In the genomic region with DNA sequence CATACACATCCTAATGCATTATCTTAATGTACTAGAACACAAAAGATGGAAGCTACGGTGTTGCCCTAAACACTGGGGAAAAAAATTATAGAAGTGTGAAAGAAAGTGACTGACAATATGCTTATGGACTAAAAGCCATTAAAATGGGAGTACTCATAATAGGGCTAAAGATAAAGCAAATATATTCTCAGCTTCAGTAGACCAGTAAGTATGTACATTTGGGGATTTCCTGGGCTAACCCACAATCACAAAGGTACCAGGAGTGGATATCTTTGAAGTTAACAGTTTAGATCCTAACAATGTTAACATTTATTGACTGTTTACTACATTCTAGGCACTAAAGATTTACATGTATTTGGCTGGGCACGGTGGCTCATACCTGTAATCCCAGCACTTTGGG, we compare ENCODE assay signal across 27 cellular contexts.
"Had no signal": no experiment of that assay in that cellular context is flagged by ENCODE, and none has a peak within 500 bp of the region (broad histone marks: within the 10 kb centered on the region; RNA-seq: fewer than 3 reads in every experiment).

No MANE protein-coding gene starts in this region.

- H3K4me3 ChIP-seq: body of pancreas, MG63 had no signal

- H3K9me3 Mint-ChIP-seq: central memory CD8-positive, alpha-beta T cell had no signal

- H3K27ac ChIP-seq: body of pancreas had no signal

- H3K9me3 ChIP-seq: body of pancreas, MG63 had no signal

- H3K4me1 Mint-ChIP-seq: WTC11 had no signal

- H3K27ac Mint-ChIP-seq: activated CD8-positive, alpha-beta T cell treated with anti-CD3 and anti-CD28 coated beads, Interleukin-2, amount 10 ng/mL, durations not matched to agents 7 days and 5 days; activated naive CD8-positive, alpha-beta T cell treated with anti-CD3 and anti-CD28 coated beads for 36 hours; T-helper 1 cell treated with Interleukin-12 subunit alpha and Interleukin-12 subunit beta and Interleukin-4 antibody, amounts not matched to agents 30 μg/mL and 1 μg/mL, for 36 hours; WTC11 had no signal

- ATAC-seq: activated CD8-positive, alpha-beta T cell treated with anti-CD3 and anti-CD28 coated beads, Interleukin-2, amount 10 ng/mL, durations not matched to agents 7 days and 5 days; activated T-cell treated with anti-CD3 and anti-CD28 coated beads, Interleukin-2, amount 50 U/mL, for 4 hours; body of pancreas had no signal

- DNase-seq: activated CD4-positive, alpha-beta T cell treated with anti-CD3 and anti-CD28 coated beads for 48 hours; activated CD4-positive, alpha-beta T cell treated with anti-CD3 and anti-CD28 coated beads, Interleukin-2, amount 50 U/mL, for 4 hours; activated CD4-positive, CD25-positive, alpha-beta regulatory T cell treated with anti-CD3 and anti-CD28 coated beads, Interleukin-2, amount 50 U/mL, for 72 hours; activated CD8-positive, alpha-beta memory T cell treated with anti-CD3 and anti-CD28 coated beads, Interleukin-2, amount 50 U/mL, for 48 hours; activated CD8-positive, alpha-beta T cell treated with anti-CD3 and anti-CD28 coated beads, Interleukin-2, amount 10 ng/mL, durations not matched to agents 7 days and 5 days; activated effector memory CD4-positive, alpha-beta T cell treated with anti-CD3 and anti-CD28 coated beads, Interleukin-2, amount 50 U/mL, for 16 hours; activated naive CD4-positive, alpha-beta T cell treated with Interleukin-2 at 50 U/mL for 16 hours; activated naive CD8-positive, alpha-beta T cell treated with anti-CD3 and anti-CD28 coated beads for 36 hours; activated T-cell treated with anti-CD3 and anti-CD28 coated beads, Interleukin-2, amount 50 U/mL, for 4 hours; aorta; body of pancreas; MV-4-11; NCI-H1092 treated with DMSO at 0.1 percent for 48 hours; NCI-H1417 treated with DMSO at 0.1 percent for 48 hours; NCI-H1694; NCI-H2029 treated with DMSO at 0.1 percent for 48 hours; NCI-H345; NCI-H510A; NCI-H69; NK-92 treated with Interleukin-12 subunit alpha and Interleukin-12 subunit beta, amount 100 ng/mL, for 24 hours; SHP77 treated with DMSO at 0.1 percent for 48 hours; T-helper 9 cell had no signal

- H3K27me3 ChIP-seq: body of pancreas, MG63 had no signal

- H3K4me3 Mint-ChIP-seq: activated CD8-positive, alpha-beta T cell treated with anti-CD3 and anti-CD28 coated beads, Interleukin-2, amount 10 ng/mL, durations not matched to agents 7 days and 5 days; activated naive CD8-positive, alpha-beta T cell treated with anti-CD3 and anti-CD28 coated beads for 36 hours; activated T-cell treated with anti-CD3 and anti-CD28 coated beads, Interleukin-2, amount 50 U/mL, for 4 hours; central memory CD8-positive, alpha-beta T cell; T-helper 1 cell treated with Interleukin-12 subunit alpha and Interleukin-12 subunit beta and Interleukin-4 antibody, amounts not matched to agents 30 μg/mL and 1 μg/mL, for 36 hours; WTC11 had no signal

- H3K27me3 Mint-ChIP-seq: activated naive CD8-positive, alpha-beta T cell treated with anti-CD3 and anti-CD28 coated beads for 36 hours; central memory CD8-positive, alpha-beta T cell had no signal

- FAIRE-seq: bronchial epithelial cell had no signal
